Comparison of ENCODE assay signal across 8 cellular contexts in genomic region chr5:80125962-80126480, GRCh38.
A peak's percentile ranks its signal among the peaks of the same experiment; 100 is the strongest.
DNase-seq lines count a peak whose midpoint lies in the region; ATAC-seq and TF ChIP-seq lines count a peak whose summit lies in the region.

No MANE protein-coding gene starts in this region.

- H3K9me3 Mint-ChIP-seq in activated naive CD4-positive, alpha-beta T cell treated with anti-CD3 and anti-CD28 coated beads, Interleukin-2, amount 50 U/mL, for 72 hours: peaks cover 6 to 7% of the 10 kb centered on the region in 2 donors

- H3K36me3 Mint-ChIP-seq in activated naive CD4-positive, alpha-beta T cell treated with anti-CD3 and anti-CD28 coated beads, Interleukin-2, amount 50 U/mL, for 72 hours: peaks cover 9 to 18% of the 10 kb centered on the region in 2 donors

- H3K4me3 ChIP-seq in mucosa of descending colon: no peak overlapping the region

- H3K9me3 ChIP-seq in mucosa of descending colon: no peaks in the 10 kb centered on the region

- intact Hi-C loops in mucosa of descending colon (cut with DNase I, micrococcal nuclease): no loop called here

- no peaks in the 10 kb centered on the region for H3K4me1 ChIP-seq in mucosa of descending colon (ENCODE audit: low read depth)

- H3K36me3 ChIP-seq in mucosa of descending colon (ENCODE audit: low read depth): no peaks in the 10 kb centered on the region

- peak overlapping the region; percentile 51 to 67 for H3K27ac Mint-ChIP-seq in activated naive CD4-positive, alpha-beta T cell treated with anti-CD3 and anti-CD28 coated beads, Interleukin-2, amount 50 U/mL, for 72 hours

- ATAC-seq in GM19452 (IDR thresholded peaks at IDR 0.05; ENCODE audit: unreplicated experiment) (peak; percentile 67), HG03439 (IDR thresholded peaks at IDR 0.05; ENCODE audit: unreplicated experiment) (peak; percentile 61), mucosa of descending colon (peak; percentile 52)
- peak; percentile 85 to 93 for ATAC-seq in activated naive CD4-positive, alpha-beta T cell treated with anti-CD3 and anti-CD28 coated beads, Interleukin-2, amount 50 U/mL, for 72 hours

- DNase-seq in COLO829 (ENCODE audit: low spot score): peak; percentile 85
- peak in 1 of 2 donors; percentile 24 for DNase-seq in activated naive CD4-positive, alpha-beta T cell treated with anti-CD3 and anti-CD28 coated beads, Interleukin-2, amount 50 U/mL, for 72 hours (ENCODE audit: low spot score in 2 of 2)
- no peak for DNase-seq in mucosa of descending colon
- DNase-seq in amniotic stem cell (lab: John Stamatoyannopoulos, UW): no peak
- no peak for DNase-seq in NCI-H2196 treated with DMSO at 0.1 percent for 48 hours (lab: John Stamatoyannopoulos, UW; ENCODE audit: unreplicated experiment)
- DNase-seq in GM19240 (ENCODE audit: insufficient read length, low spot score): no peak

- TF ChIP-seq CTCF in mucosa of descending colon (IDR thresholded peaks at IDR 0.05): no peak
